In the genomic region with DNA sequence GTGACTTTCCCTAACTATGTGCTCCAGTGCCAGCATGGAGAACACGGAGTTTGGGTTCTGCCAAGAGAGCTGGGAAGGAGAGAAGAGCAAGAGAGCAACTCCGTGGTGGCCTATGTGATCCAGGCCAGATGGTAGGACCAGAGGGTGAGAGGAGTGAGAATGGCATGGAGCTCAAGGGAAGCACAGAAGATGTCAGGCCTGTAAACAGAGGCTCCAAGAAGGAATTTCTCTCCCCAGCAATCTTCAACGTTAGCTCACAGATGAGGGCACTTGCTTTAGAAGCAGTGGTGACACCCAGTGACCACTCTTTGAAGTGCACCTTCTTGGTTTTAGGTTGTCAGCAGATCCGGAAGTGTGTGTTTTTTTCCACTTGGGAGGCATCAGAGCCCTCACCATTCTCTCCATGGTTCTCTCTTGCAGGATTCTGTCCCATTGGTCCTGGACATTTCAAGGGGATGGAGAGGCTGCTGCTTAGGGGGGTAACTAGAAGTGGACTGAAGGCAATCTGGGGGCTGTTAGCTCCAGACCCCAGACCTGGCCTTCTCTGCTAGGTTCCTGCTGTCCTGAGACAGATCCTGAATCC, we compare ENCODE assay signal across 8 cellular contexts. TPM values are rescaled to one million over a fixed set of nuclear protein-coding genes. Genes with fewer than 3 reads are reported as not detected.
A peak's percentile ranks its signal among the peaks of the same experiment; 100 is the strongest.
DNase-seq lines count a peak whose midpoint lies in the region; ATAC-seq, FAIRE-seq and TF ChIP-seq lines count a peak whose summit lies in the region.

No MANE protein-coding gene starts in this region.

- ATAC-seq in activated B cell treated with CpG ODN at 0.5 μM for 24 hours (ENCODE audit: low read depth), result peak; percentile 91
- ATAC-seq in right lobe of liver, result peak; percentile 84 to 93 (median 88)
- no peak for ATAC-seq in GM19397 (IDR thresholded peaks at IDR 0.05; ENCODE audit: unreplicated experiment)

- H3K36me3 Mint-ChIP-seq in activated B cell treated with CpG ODN at 0.5 μM for 24 hours (ENCODE audit: low read depth), result no peaks in the 10 kb centered on the region

- H3K27me3 Mint-ChIP-seq in activated B cell treated with CpG ODN at 0.5 μM for 24 hours, result peaks cover 12% of the 10 kb centered on the region

- no peaks in the 10 kb centered on the region for H3K9me3 Mint-ChIP-seq in activated B cell treated with CpG ODN at 0.5 μM for 24 hours

- in situ Hi-C loops in HAP-1 (cut with MboI; ENCODE audit: low sequenced_read_pairs), result loop anchor here (10.0 kb wide), 1 partner anchor 125 kb away; no protein-coding TSS in a partner anchor

- intact Hi-C loops in activated B cell treated with CpG ODN at 0.5 μM for 24 hours (cut with micrococcal nuclease), result loop anchor here (1.0 kb wide), 2 partner anchors 33 to 127 kb away; a partner anchor contains a TSS
- intact Hi-C loops in right lobe of liver (cut with DNase I), result no loop called here

- H3K27me3 ChIP-seq in HAP-1 (ENCODE audit: low read depth), result no peaks in the 10 kb centered on the region
- no peaks in the 10 kb centered on the region for H3K27me3 ChIP-seq in duodenal mucosa (ENCODE audit: control insufficient read depth in 1 of 2, insufficient read depth in 2 of 2, low read length in 2 of 2)
- H3K27me3 ChIP-seq in right lobe of liver, result no peaks in the 10 kb centered on the region

- H3K4me1 Mint-ChIP-seq in activated B cell treated with CpG ODN at 0.5 μM for 24 hours, result no peaks in the 10 kb centered on the region

- no peak for FAIRE-seq in D721Med (lab: Jason Lieb, UNC)

- TF ChIP-seq CTCF in D721Med (IDR thresholded peaks at IDR 0.05; ENCODE audit: insufficient read depth, missing control alignments) (peak; percentile 70), activated B cell treated with CpG ODN at 0.5 μM for 24 hours (IDR thresholded peaks at IDR 0.05) (no peak), right lobe of liver (IDR thresholded peaks at IDR 0.05) (peak; percentile 73 to 79 (median 76))

- POLR2A ChIA-PET in activated B cell treated with CpG ODN at 0.5 μM for 24 hours (lab: Charles Lee), result interaction anchor here (2.0 kb wide), 1 partner anchor 33 kb away, joined by 11 read pairs; a partner anchor contains a TSS

- 7% methylated on average over 2 of the region's 4 CpGs for WGBS in right lobe of liver (ENCODE audit: insufficient coverage, low coverage, low lambda C conversion rate, missing lambda C conversion rate)

- H3K36me3 ChIP-seq in HAP-1 (replicated peaks) (no peaks in the 10 kb centered on the region), duodenal mucosa (ENCODE audit: control insufficient read depth in 1 of 2, insufficient read depth in 2 of 2, low read length in 2 of 2) (no peaks in the 10 kb centered on the region), right lobe of liver (no peaks in the 10 kb centered on the region)

- H3K4me3 Mint-ChIP-seq in activated B cell treated with CpG ODN at 0.5 μM for 24 hours, result no peak overlapping the region

- H3K27ac ChIP-seq in duodenal mucosa (ENCODE audit: low read depth, low read length) (no peak overlapping the region), right lobe of liver (no peak overlapping the region)

- H3K4me1 ChIP-seq in HAP-1 (peaks cover 8% of the 10 kb centered on the region; the same call in 1 of the 2 replicates), duodenal mucosa (ENCODE audit: control insufficient read depth in 1 of 2, insufficient read depth in 2 of 2, low read length in 2 of 2) (peaks cover 30 to 38% of the 10 kb centered on the region in 2 donors), right lobe of liver (peaks cover 0 to 12% (median 0%) of the 10 kb centered on the region in 4 donors)

- no peak for TF ChIP-seq POLR2A in right lobe of liver (IDR thresholded peaks at IDR 0.05)

- H3K9me3 ChIP-seq in HAP-1, result no peaks in the 10 kb centered on the region
- no peaks in the 10 kb centered on the region for H3K9me3 ChIP-seq in duodenal mucosa (ENCODE audit: control insufficient read depth in 1 of 2, low read length in 2 of 2)
- no peaks in the 10 kb centered on the region for H3K9me3 ChIP-seq in right lobe of liver

- DNase-seq in D721Med (ENCODE audit: insufficient read length, low spot score), result no peak
- peak; percentile 65 to 78 for DNase-seq in HAP-1 (ENCODE audit: low spot score in 2 of 2)
- peak; percentile 7 for DNase-seq in NCI-H2196 treated with DMSO at 0.1 percent for 48 hours (lab: John Stamatoyannopoulos, UW; ENCODE audit: unreplicated experiment)
- peak; percentile 22 for DNase-seq in activated B cell treated with CpG ODN at 0.5 μM for 24 hours
- peak in 2 of 3 donors; percentile 37 to 69 for DNase-seq in right lobe of liver
- peak; percentile 8 for DNase-seq in stimulated activated CD8-positive, alpha-beta memory T cell treated with anti-CD3 and anti-CD28 coated beads, Interleukin-12 subunit alpha, Interleukin-12 subunit beta, amount 100 ng/mL, for 4 hours (ENCODE audit: low read depth)

- CTCF ChIA-PET in activated B cell treated with CpG ODN at 0.5 μM for 24 hours (lab: Charles Lee), result interaction anchor here (0.5 to 6.8 kb wide), 16 partner anchors 9 to 250 kb away, joined by 3 to 77 read pairs (median 4); a partner anchor contains a TSS

- peak overlapping the region; percentile 4 for H3K9ac ChIP-seq in duodenal mucosa (ENCODE audit: low read depth in 1 of 2, low read length in 2 of 2)

- no peak overlapping the region for H3K27ac Mint-ChIP-seq in activated B cell treated with CpG ODN at 0.5 μM for 24 hours

- H3K4me3 ChIP-seq in HAP-1 (no peak overlapping the region), duodenal mucosa (ENCODE audit: low read depth in 1 of 2, low read length in 2 of 2) (peak overlapping the region in 1 of 2 donors; percentile 16), right lobe of liver (no peak overlapping the region)

RNA-seq across cellular contexts. Expression of a gene that starts 18.1 kb away (rescaled TPM):
- not detected in 2 replicates for total RNA-seq in activated B cell treated with CpG ODN at 0.5 μM for 24 hours
- total RNA-seq in right lobe of liver, result 10 to 100 TPM in 4 of 6 experiments, 1 to 10 TPM in 2; 7.8 to 31.5 (median 19.2) TPM

RNA-seq across cellular contexts. Expression of a gene that starts 33.0 kb away (rescaled TPM):
- total RNA-seq in activated B cell treated with CpG ODN at 0.5 μM for 24 hours, result 24.6 and 27.7 TPM in 2 replicates
- 10 to 100 TPM; 17.6 to 25.7 (median 21.0) TPM for total RNA-seq in right lobe of liver
